ENCODE assay signal across 1 cellular context in the genomic region with DNA sequence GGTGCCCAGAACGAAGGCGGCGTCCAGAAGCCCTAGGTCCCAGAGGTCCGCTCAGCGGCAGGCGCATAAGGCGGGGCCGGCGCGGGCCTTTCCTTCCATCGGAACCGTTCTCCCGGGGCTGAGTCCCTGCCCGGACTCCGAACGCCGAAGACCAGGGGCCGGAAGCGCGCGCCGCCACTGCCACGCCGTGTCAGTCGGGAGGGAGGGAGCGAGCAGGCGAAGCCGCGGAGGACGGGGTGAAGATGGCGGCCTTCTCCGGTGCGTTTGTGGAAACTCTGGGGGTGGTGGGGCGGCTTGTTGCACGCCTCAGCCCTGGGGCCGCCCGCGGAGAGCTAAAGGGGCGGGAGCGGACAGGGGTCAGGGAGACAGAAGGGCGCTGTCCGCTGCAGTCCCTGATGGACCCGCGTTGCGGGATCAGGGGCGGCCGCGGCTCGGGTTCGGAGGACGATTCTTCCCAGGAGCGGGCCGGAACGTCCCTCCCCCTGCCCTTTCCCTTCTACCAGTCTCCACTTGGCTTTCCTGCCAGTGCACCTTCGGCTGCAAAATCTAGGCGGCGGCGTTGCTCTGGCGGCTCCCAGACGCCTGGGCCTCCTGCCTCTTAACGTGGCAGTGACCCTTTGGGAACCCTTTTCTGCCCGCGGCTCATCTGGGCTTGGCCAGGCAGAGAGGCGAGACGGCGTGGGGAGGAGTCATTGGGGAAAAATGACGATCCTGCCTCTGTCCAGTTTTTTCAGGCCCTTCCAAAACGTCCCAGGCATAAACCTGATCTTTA.
A peak's percentile ranks its signal among the peaks of the same experiment; 100 is the strongest.
TF ChIP-seq lines count a peak whose summit lies in the region.

DDX1 (plus strand) TSS at position 177 of the 772 bp plus-strand sequence; CDS start at position 243, 66 bp downstream.

TF ChIP-seq in HepG2, 621 proteins besides CTCF, POLR2A, EP300 and RAD21 (continued from another document and continues in another):
- TF ChIP-seq, protein P1, sequence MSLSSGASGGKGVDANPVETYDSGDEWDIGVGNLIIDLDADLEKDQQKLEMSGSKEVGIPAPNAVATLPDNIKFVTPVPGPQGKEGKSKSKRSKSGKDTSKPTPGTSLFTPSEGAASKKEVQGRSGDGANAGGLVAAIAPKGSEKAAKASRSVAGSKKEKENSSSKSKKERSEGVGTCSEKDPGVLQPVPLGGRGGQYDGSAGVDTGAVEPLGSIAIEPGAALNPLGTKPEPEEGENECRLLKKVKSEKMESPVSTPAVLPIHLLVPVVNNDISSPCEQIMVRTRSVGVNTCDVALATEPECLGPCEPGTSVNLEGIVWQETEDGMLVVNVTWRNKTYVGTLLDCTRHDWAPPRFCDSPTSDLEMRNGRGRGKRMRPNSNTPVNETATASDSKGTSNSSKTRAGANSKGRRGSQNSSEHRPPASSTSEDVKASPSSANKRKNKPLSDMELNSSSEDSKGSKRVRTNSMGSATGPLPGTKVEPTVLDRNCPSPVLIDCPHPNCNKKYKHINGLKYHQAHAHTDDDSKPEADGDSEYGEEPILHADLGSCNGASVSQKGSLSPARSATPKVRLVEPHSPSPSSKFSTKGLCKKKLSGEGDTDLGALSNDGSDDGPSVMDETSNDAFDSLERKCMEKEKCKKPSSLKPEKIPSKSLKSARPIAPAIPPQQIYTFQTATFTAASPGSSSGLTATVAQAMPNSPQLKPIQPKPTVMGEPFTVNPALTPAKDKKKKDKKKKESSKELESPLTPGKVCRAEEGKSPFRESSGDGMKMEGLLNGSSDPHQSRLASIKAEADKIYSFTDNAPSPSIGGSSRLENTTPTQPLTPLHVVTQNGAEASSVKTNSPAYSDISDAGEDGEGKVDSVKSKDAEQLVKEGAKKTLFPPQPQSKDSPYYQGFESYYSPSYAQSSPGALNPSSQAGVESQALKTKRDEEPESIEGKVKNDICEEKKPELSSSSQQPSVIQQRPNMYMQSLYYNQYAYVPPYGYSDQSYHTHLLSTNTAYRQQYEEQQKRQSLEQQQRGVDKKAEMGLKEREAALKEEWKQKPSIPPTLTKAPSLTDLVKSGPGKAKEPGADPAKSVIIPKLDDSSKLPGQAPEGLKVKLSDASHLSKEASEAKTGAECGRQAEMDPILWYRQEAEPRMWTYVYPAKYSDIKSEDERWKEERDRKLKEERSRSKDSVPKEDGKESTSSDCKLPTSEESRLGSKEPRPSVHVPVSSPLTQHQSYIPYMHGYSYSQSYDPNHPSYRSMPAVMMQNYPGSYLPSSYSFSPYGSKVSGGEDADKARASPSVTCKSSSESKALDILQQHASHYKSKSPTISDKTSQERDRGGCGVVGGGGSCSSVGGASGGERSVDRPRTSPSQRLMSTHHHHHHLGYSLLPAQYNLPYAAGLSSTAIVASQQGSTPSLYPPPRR (CRISPR knock-in tag; IDR thresholded peaks at IDR 0.05; ENCODE audit: borderline replicate concordance) = peak; percentile 76
- TF ChIP-seq HES4 (CRISPR knock-in tag; IDR thresholded peaks at IDR 0.05; ENCODE audit: borderline replicate concordance) (peak; percentile 97), WIZ (CRISPR knock-in tag; IDR thresholded peaks at IDR 0.05) (peak; percentile 95), MBNL3 (CRISPR knock-in tag; conservative IDR thresholded peaks at IDR 0.05) (no peak), SIN3A (IDR thresholded peaks at IDR 0.05; ENCODE audit: borderline replicate concordance, low read depth, low read length) (peak; percentile 84; the same call in 1 of the 2 replicates), RBM22 (optimal IDR thresholded peaks at IDR 0.05; ENCODE audit: low read length) (no peak), JUN (CRISPR knock-in tag; IDR thresholded peaks at IDR 0.05) (peak; percentile 76; the same call in 1 of the 2 replicates), ETV5 (CRISPR knock-in tag; IDR thresholded peaks at IDR 0.05; ENCODE audit: borderline replicate concordance) (peak; percentile 95), KLF13 (CRISPR knock-in tag; IDR thresholded peaks at IDR 0.05) (peak; percentile 88), ZFYVE20 (CRISPR knock-in tag; IDR thresholded peaks at IDR 0.05; ENCODE audit: borderline replicate concordance, low read depth) (peak; percentile 94), ATM (IDR thresholded peaks at IDR 0.05; ENCODE audit: borderline replicate concordance) (no peak), FOXK2 (IDR thresholded peaks at IDR 0.05) (0 out of 2 replicates have a peak, but pooled peaks have one; percentile 11), ZBTB25 (CRISPR knock-in tag; IDR thresholded peaks at IDR 0.05) (peak; percentile 99), ZNF556 (CRISPR knock-in tag; IDR thresholded peaks at IDR 0.05; ENCODE audit: borderline replicate concordance) (peak; percentile 100; the same call in 1 of the 2 replicates), MTERF4 (CRISPR knock-in tag; IDR thresholded peaks at IDR 0.05) (peak; percentile 59), ZNF180 (CRISPR knock-in tag; IDR thresholded peaks at IDR 0.05; ENCODE audit: borderline replicate concordance, low read depth) (no peak), ZNF598 (CRISPR knock-in tag; IDR thresholded peaks at IDR 0.05; ENCODE audit: borderline replicate concordance) (peak; percentile 96), TAF1 (CRISPR knock-in tag; IDR thresholded peaks at IDR 0.05) (peak; percentile 99), SIX1 (CRISPR knock-in tag; IDR thresholded peaks at IDR 0.05; ENCODE audit: borderline replicate concordance) (peak; percentile 68; the same call in 1 of the 2 replicates), ZNF75D (CRISPR knock-in tag; IDR thresholded peaks at IDR 0.05; ENCODE audit: borderline replicate concordance) (peak; percentile 83; the same call in 1 of the 2 replicates), HBP1 (CRISPR knock-in tag; IDR thresholded peaks at IDR 0.05; ENCODE audit: low read depth) (peak; percentile 99), ZNF550 (CRISPR knock-in tag; IDR thresholded peaks at IDR 0.05; ENCODE audit: borderline replicate concordance) (no peak), ZC3H4 (CRISPR knock-in tag; IDR thresholded peaks at IDR 0.05; ENCODE audit: borderline replicate concordance) (peak; percentile 56; the same call in 1 of the 2 replicates), ZNF552 (CRISPR knock-in tag; IDR thresholded peaks at IDR 0.05; ENCODE audit: borderline replicate concordance) (peak; percentile 98), ZNF543 (CRISPR knock-in tag; IDR thresholded peaks at IDR 0.05) (peak; percentile 99)
- TF ChIP-seq, protein P2, sequence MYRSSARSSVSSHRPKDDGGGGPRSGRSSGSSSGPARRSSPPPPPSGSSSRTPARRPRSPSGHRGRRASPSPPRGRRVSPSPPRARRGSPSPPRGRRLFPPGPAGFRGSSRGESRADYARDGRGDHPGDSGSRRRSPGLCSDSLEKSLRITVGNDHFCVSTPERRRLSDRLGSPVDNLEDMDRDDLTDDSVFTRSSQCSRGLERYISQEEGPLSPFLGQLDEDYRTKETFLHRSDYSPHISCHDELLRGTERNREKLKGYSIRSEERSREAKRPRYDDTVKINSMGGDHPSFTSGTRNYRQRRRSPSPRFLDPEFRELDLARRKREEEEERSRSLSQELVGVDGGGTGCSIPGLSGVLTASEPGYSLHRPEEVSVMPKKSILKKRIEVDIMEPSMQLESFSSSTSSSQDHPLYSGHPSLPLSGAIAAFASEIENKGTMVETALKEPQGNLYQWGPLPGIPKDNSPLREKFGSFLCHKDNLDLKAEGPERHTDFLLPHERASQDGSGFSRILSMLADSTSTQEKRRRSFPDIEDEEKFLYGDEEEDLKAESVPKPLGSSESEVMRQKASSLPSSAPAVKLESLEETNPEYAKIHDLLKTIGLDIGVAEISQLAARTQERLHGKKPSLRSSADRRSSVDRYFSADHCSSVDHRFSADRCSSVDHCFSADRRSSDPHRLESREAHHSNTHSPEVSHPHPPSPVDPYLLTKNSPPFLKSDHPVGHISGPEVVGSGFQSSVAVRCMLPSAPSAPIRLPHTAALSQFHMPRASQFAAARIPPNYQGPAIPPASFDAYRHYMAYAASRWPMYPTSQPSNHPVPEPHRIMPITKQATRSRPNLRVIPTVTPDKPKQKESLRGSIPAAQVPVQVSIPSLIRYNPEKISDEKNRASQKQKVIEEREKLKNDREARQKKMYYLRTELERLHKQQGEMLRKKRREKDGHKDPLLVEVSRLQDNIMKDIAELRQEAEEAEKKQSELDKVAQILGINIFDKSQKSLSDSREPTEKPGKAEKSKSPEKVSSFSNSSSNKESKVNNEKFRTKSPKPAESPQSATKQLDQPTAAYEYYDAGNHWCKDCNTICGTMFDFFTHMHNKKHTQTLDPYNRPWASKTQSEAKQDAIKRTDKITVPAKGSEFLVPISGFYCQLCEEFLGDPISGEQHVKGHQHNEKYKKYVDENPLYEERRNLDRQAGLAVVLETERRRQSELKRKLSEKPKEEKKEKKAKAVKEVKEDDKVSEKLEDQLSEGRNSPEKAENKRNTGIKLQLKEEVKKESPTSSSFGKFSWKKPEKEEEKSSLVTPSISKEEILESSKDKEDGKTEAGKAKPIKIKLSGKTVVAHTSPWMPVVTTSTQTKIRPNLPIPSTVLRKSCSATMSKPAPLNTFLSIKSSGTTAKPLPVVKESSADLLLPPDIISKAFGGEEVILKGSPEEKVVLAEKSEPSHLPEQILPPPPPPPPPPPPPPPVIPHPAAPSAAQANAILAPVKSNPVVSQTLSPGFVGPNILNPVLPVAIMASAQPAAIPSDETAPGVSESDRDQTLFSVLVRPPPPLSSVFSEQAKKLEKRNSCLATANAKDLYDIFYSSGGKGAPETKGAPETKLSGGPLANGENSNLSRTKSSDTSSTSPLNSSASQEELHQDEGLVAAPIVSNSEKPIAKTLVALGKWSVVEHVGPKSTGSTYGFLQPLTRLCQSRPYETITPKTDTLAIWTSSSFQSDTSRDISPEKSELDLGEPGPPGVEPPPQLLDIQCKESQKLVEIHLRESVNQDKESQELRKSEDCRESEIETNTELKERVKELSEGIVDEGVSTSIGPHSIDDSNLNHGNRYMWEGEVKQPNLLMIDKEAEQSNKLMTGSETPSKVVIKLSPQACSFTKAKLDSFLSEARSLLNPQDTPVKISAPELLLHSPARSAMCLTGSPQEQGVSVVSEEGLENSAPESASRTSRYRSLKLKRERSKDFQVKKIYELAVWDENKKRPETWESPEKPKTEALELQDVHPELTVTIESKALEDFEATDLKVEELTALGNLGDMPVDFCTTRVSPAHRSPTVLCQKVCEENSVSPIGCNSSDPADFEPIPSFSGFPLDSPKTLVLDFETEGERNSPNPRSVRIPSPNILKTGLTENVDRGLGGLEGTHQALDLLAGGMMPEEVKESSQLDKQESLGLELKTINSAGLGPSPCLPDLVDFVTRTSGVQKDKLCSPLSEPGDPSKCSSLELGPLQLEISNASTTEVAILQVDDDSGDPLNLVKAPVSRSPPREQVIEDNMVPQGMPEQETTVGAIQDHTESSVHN (CRISPR knock-in tag; IDR thresholded peaks at IDR 0.05) = no peak
- TF ChIP-seq, protein P3, sequence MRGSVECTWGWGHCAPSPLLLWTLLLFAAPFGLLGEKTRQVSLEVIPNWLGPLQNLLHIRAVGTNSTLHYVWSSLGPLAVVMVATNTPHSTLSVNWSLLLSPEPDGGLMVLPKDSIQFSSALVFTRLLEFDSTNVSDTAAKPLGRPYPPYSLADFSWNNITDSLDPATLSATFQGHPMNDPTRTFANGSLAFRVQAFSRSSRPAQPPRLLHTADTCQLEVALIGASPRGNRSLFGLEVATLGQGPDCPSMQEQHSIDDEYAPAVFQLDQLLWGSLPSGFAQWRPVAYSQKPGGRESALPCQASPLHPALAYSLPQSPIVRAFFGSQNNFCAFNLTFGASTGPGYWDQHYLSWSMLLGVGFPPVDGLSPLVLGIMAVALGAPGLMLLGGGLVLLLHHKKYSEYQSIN (CRISPR knock-in tag; IDR thresholded peaks at IDR 0.05; ENCODE audit: borderline replicate concordance) = peak; percentile 93
- TF ChIP-seq, protein P4, sequence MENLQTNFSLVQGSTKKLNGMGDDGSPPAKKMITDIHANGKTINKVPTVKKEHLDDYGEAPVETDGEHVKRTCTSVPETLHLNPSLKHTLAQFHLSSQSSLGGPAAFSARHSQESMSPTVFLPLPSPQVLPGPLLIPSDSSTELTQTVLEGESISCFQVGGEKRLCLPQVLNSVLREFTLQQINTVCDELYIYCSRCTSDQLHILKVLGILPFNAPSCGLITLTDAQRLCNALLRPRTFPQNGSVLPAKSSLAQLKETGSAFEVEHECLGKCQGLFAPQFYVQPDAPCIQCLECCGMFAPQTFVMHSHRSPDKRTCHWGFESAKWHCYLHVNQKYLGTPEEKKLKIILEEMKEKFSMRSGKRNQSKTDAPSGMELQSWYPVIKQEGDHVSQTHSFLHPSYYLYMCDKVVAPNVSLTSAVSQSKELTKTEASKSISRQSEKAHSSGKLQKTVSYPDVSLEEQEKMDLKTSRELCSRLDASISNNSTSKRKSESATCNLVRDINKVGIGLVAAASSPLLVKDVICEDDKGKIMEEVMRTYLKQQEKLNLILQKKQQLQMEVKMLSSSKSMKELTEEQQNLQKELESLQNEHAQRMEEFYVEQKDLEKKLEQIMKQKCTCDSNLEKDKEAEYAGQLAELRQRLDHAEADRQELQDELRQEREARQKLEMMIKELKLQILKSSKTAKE (CRISPR knock-in tag; IDR thresholded peaks at IDR 0.05; ENCODE audit: borderline replicate concordance) = peak; percentile 87
- TF ChIP-seq, protein P5, sequence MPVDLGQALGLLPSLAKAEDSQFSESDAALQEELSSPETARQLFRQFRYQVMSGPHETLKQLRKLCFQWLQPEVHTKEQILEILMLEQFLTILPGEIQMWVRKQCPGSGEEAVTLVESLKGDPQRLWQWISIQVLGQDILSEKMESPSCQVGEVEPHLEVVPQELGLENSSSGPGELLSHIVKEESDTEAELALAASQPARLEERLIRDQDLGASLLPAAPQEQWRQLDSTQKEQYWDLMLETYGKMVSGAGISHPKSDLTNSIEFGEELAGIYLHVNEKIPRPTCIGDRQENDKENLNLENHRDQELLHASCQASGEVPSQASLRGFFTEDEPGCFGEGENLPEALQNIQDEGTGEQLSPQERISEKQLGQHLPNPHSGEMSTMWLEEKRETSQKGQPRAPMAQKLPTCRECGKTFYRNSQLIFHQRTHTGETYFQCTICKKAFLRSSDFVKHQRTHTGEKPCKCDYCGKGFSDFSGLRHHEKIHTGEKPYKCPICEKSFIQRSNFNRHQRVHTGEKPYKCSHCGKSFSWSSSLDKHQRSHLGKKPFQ (CRISPR knock-in tag; IDR thresholded peaks at IDR 0.05; ENCODE audit: insufficient replicate concordance) = peak; percentile 95
